21 cellular contexts compared by ENCODE assay signal in genomic region chr18:79828258-79828657, GRCh38. TPM values are rescaled to one million over a fixed set of nuclear protein-coding genes. Genes with fewer than 3 reads are reported as not detected.
DNase-seq lines count a peak whose midpoint lies in the region; ATAC-seq, FAIRE-seq and TF ChIP-seq lines count a peak whose summit lies in the region.
"Had no signal": no experiment of that assay in that cellular context is flagged by ENCODE, and none has a peak within 500 bp of the region (broad histone marks: within the 10 kb centered on the region; RNA-seq: fewer than 3 reads in every experiment).

No MANE protein-coding gene starts in this region.

- no peak overlapping the region for H2BK5ac ChIP-seq in neuronal stem cell (ENCODE audit: low read length)

- H3K27ac ChIP-seq in HEK293 (ENCODE audit: extremely low read depth, low read depth, low read length) (no peak overlapping the region), neuronal stem cell (replicated peaks; ENCODE audit: low read length) (no peak overlapping the region)

- H3K79me1 ChIP-seq in neuronal stem cell (ENCODE audit: low read depth, low read length) = peaks cover 4% of the 10 kb centered on the region

- peak; percentile 95 for FAIRE-seq in bronchial epithelial cell (lab: Jason Lieb, UNC)
- FAIRE-seq: GM12892, H54 had no signal

- H4K91ac ChIP-seq in neuronal stem cell (ENCODE audit: low read depth, low read length, poor library complexity) = no peak overlapping the region

- no peak overlapping the region for H2AFZ ChIP-seq in neuronal stem cell (ENCODE audit: low read length)

- H3K9me3 ChIP-seq in HEK293 (ENCODE audit: control insufficient read depth, insufficient read depth, low read depth, low read length) = no peaks in the 10 kb centered on the region
- H3K9me3 ChIP-seq in neuronal stem cell (replicated peaks in 1 of 2; ENCODE audit: control insufficient read depth in 2 of 2, insufficient read depth in 1 of 2, low read depth in 1 of 2, low read length in 2 of 2) = peaks cover 0 to 9% of the 10 kb centered on the region in 2 donors
- H3K9me3 ChIP-seq: HAP-1 had no signal

- WGBS in neuronal stem cell (ENCODE audit: extremely low coverage in 2 of 2, insufficient read length in 2 of 2, insufficient replicate concordance in 1 of 2), 2 donors = no CpG with 5 or more reads among the region's 5 CpGs

- H3K9ac ChIP-seq in neuronal stem cell (ENCODE audit: low read depth, low read length, poor library complexity) = no peak overlapping the region

- H4K8ac ChIP-seq in neuronal stem cell (ENCODE audit: low read depth, low read length) = no peak overlapping the region

- CTCF ChIA-PET in HEK293 (lab: Yijun Ruan, JAX) = no interaction called here

- no peak overlapping the region for H3K23ac ChIP-seq in neuronal stem cell (ENCODE audit: low read depth, low read length, poor library complexity)

- no peak overlapping the region for H2BK120ac ChIP-seq in neuronal stem cell (ENCODE audit: low read depth, low read length)

- H3K27me3 ChIP-seq in bronchial epithelial cell (ENCODE audit: control insufficient read depth, insufficient read depth, low read length) (no peaks in the 10 kb centered on the region), neuronal stem cell (ENCODE audit: control insufficient read depth in 3 of 3, insufficient read depth in 3 of 3, low read depth in 1 of 3, low read length in 3 of 3) (peaks cover 0 to 2% (median 0%) of the 10 kb centered on the region in 3 experiments)

- no peak overlapping the region for H3K4ac ChIP-seq in neuronal stem cell (ENCODE audit: low read length)

- H2BK15ac ChIP-seq in neuronal stem cell (ENCODE audit: low read length) = no peak overlapping the region

- TF ChIP-seq CTCF in HEK293 (tag by site-specific recombination; IDR thresholded peaks at IDR 0.05) (no peak), bronchial epithelial cell (IDR thresholded peaks at IDR 0.05; ENCODE audit: insufficient read depth, low read length, severe bottlenecking) (no peak)

- peak overlapping the region; percentile 84 for H3K14ac ChIP-seq in neuronal stem cell (ENCODE audit: low read length)

- no peaks in the 10 kb centered on the region for H3K36me3 ChIP-seq in HEK293 (ENCODE audit: control insufficient read depth in 2 of 2, insufficient read depth in 1 of 2, low read length in 2 of 2)
- H3K36me3 ChIP-seq in bronchial epithelial cell (ENCODE audit: control insufficient read depth, insufficient read depth, low read length) = no peaks in the 10 kb centered on the region
- no peaks in the 10 kb centered on the region for H3K36me3 ChIP-seq in neuronal stem cell (replicated peaks in 1 of 2; ENCODE audit: control insufficient read depth in 2 of 2, insufficient read depth in 2 of 2, low read length in 2 of 2)
- H3K36me3 ChIP-seq: HAP-1 had no signal

- peak overlapping the region; percentile 48 for H3K18ac ChIP-seq in neuronal stem cell (ENCODE audit: low read length)

- H3K4me3 ChIP-seq in HEK293 (ENCODE audit: low read depth, low read length) (no peak overlapping the region), bronchial epithelial cell (ENCODE audit: low read depth, low read length) (no peak overlapping the region), neuronal stem cell (ENCODE audit: low read length in 2 of 2) (peak overlapping the region in 1 of 2 donors; percentile 62)
- H3K4me3 ChIP-seq: HAP-1 had no signal

- POLR2A ChIA-PET in HEK293 (lab: Yijun Ruan, JAX) = no interaction called here

- H2BK12ac ChIP-seq in neuronal stem cell (ENCODE audit: low read length) = peak overlapping the region; percentile 46

- H2AK5ac ChIP-seq in neuronal stem cell (ENCODE audit: low read depth, low read length) = peak overlapping the region; percentile 46

- H3K4me2 ChIP-seq in neuronal stem cell (ENCODE audit: insufficient read depth, low read length, poor library complexity, severe bottlenecking) = no peak overlapping the region

- DNase-seq in bronchial epithelial cell (ENCODE audit: low read depth) = no peak
- no peak for DNase-seq in neuronal stem cell (ENCODE audit: low spot score)
- no peak for DNase-seq in kidney glomerular epithelial cell (lab: John Stamatoyannopoulos, UW)
- DNase-seq in SKM-1 treated with dmso at 0.1 percent for 144 hours (lab: John Stamatoyannopoulos, UW; ENCODE audit: unreplicated experiment) = no peak
- DNase-seq: C1 segment of cervical spinal cord; Calu3; CD4-positive, alpha-beta memory T cell; COR-L47; DMS 273 treated with DMSO at 0.1 percent for 48 hours; DMS79; EL; GDM1; GOT3 had no signal

- H3K4me1 ChIP-seq in HEK293 (ENCODE audit: control insufficient read depth, insufficient read depth, low read length) (no peaks in the 10 kb centered on the region), neuronal stem cell (ENCODE audit: control insufficient read depth in 2 of 2, insufficient read depth in 1 of 2, low read depth in 1 of 2, low read length in 2 of 2) (peaks cover 0 to 3% of the 10 kb centered on the region in 2 donors)
- H3K4me1 ChIP-seq: HAP-1 had no signal

- ATAC-seq in HG02798 (IDR thresholded peaks at IDR 0.05; ENCODE audit: poor library complexity, unreplicated experiment) = no peak

TF ChIP-seq in HEK293, 187 proteins besides CTCF, POLR2A, EP300 and RAD21:
- TF ChIP-seq ZXDB (tag by site-specific recombination; IDR thresholded peaks at IDR 0.05) (no peak), ZSCAN4 (tag by site-specific recombination; IDR thresholded peaks at IDR 0.05) (peak; percentile 88)

RNA-seq across cellular contexts. Expression of gene KCNG2, which starts 30.5 kb away (rescaled TPM):
- total RNA-seq in bronchial epithelial cell = not detected in 2 replicates
- polyA plus RNA-seq in neuronal stem cell (2013, experiment 1 of 2) = 0.29 TPM
- 0.29 TPM for polyA plus RNA-seq in neuronal stem cell (2013, experiment 2 of 2)
- total RNA-seq: A172; A673; Calu3; CD4-positive, alpha-beta memory T cell had no signal
- polyA plus RNA-seq: BJ; CD4-positive, alpha-beta memory T cell had no signal
